Comparison of ENCODE assay signal across 15 cellular contexts in genomic region chr6:28139860-28140500, GRCh38. TPM values are rescaled to one million over a fixed set of nuclear protein-coding genes. Genes with fewer than 3 reads are reported as not detected.
DNase-seq lines count a peak whose midpoint lies in the region; ATAC-seq, FAIRE-seq and TF ChIP-seq lines count a peak whose summit lies in the region.
"Had no signal": no experiment of that assay in that cellular context is flagged by ENCODE, and none has a peak within 500 bp of the region (broad histone marks: within the 10 kb centered on the region; RNA-seq: fewer than 3 reads in every experiment).

No MANE protein-coding gene starts in this region.

- H2AFZ ChIP-seq in OCI-LY7 (ENCODE audit: low read length), result peak overlapping the region; percentile 79; the same call in 1 of the 2 replicates

- intact Hi-C loops in OCI-LY7 (cut with micrococcal nuclease; ENCODE audit: unreplicated experiment), result loop anchor here (2.0 to 10.0 kb wide), 4 partner anchors 259 to 1925 kb away; partner anchors contain the start of genes POLR1H, PPP1R11 and ZSCAN12
- intact Hi-C loops in esophagus squamous epithelium (cut with DNase I), result loop anchor here (10.0 kb wide), 1 partner anchor 215 kb away; no protein-coding TSS in a partner anchor

- FAIRE-seq in D721Med (lab: Jason Lieb, UNC), result no peak
- FAIRE-seq: islet of Langerhans had no signal

- CTCF ChIA-PET in activated CD4-positive, alpha-beta T cell treated with anti-CD3 and anti-CD28 coated beads, Interleukin-2, amount 10 ng/mL, durations not matched to agents 7 days and 5 days (lab: Charles Lee), result interaction anchor here (1.0 to 4.5 kb wide), 6 partner anchors 14 to 216 kb away, joined by 3 to 15 read pairs (median 3); partner anchors contain the start of genes ZSCAN16 and ZSCAN26
- CTCF ChIA-PET in OCI-LY7 (lab: Charles Lee; ENCODE audit: unreplicated experiment), result no interaction called here

- peaks cover 4% of the 10 kb centered on the region; the same call in 1 of the 2 replicates for H4K20me1 ChIP-seq in OCI-LY7 (ENCODE audit: insufficient read depth, low read length)

- WGBS in esophagus squamous epithelium, 2 donors, result 63 to 66% methylated on average over 7 of the region's 7 CpGs

- H3K27me3 Mint-ChIP-seq in activated CD4-positive, alpha-beta T cell treated with anti-CD3 and anti-CD28 coated beads, Interleukin-2, amount 10 ng/mL, durations not matched to agents 7 days and 5 days, result no peaks in the 10 kb centered on the region
- no peaks in the 10 kb centered on the region for H3K27me3 Mint-ChIP-seq in osteocyte (ENCODE audit: unreplicated experiment)

- H3K36me3 Mint-ChIP-seq in activated CD4-positive, alpha-beta T cell treated with anti-CD3 and anti-CD28 coated beads, Interleukin-2, amount 10 ng/mL, durations not matched to agents 7 days and 5 days (ENCODE audit: low read depth), result peaks cover 15% of the 10 kb centered on the region
- peaks cover 7% of the 10 kb centered on the region for H3K36me3 Mint-ChIP-seq in osteocyte (ENCODE audit: unreplicated experiment)

- H3K4me2 ChIP-seq in OCI-LY7 (ENCODE audit: low read length), result peak overlapping the region; percentile 77

- H3K9me3 ChIP-seq in OCI-LY7 (ENCODE audit: low read length) (no peaks in the 10 kb centered on the region), esophagus squamous epithelium (no peaks in the 10 kb centered on the region)
- H3K9me3 ChIP-seq in effector memory CD4-positive, alpha-beta T cell (ENCODE audit: control insufficient read depth, low read length), result no peaks in the 10 kb centered on the region

- no peaks in the 10 kb centered on the region for H3K27me3 ChIP-seq in effector memory CD4-positive, alpha-beta T cell (replicated peaks; ENCODE audit: control insufficient read depth, insufficient read depth, low read length, poor library complexity, severe bottlenecking)
- H3K27me3 ChIP-seq in esophagus squamous epithelium, result no peaks in the 10 kb centered on the region

- peak overlapping the region; percentile 7 for H3K4me3 ChIP-seq in OCI-LY7 (ENCODE audit: low read depth, low read length, poor library complexity, severe bottlenecking)
- peak overlapping the region; percentile 29 for H3K4me3 ChIP-seq in effector memory CD4-positive, alpha-beta T cell (ENCODE audit: insufficient read depth, low read depth, low read length, poor library complexity, severe bottlenecking)
- peak overlapping the region in 1 of 4 donors; percentile 43 for H3K4me3 ChIP-seq in esophagus squamous epithelium

- H3K9me3 Mint-ChIP-seq in activated CD4-positive, alpha-beta T cell treated with anti-CD3 and anti-CD28 coated beads, Interleukin-2, amount 10 ng/mL, durations not matched to agents 7 days and 5 days, result no peaks in the 10 kb centered on the region
- no peaks in the 10 kb centered on the region for H3K9me3 Mint-ChIP-seq in osteocyte (ENCODE audit: unreplicated experiment)

- POLR2A ChIA-PET in activated CD4-positive, alpha-beta T cell treated with anti-CD3 and anti-CD28 coated beads, Interleukin-2, amount 10 ng/mL, durations not matched to agents 7 days and 5 days (lab: Charles Lee), result interaction anchor here (0.7 kb wide), 1 partner anchor 246 kb away, joined by 3 read pairs; no protein-coding TSS in a partner anchor
- POLR2A ChIA-PET in OCI-LY7 (lab: Charles Lee), result interaction anchor here (0.7 to 8.6 kb wide), 5 partner anchors 11 to 317 kb away, joined by 3 to 64 read pairs (median 14); partner anchors contain the start of genes ZKSCAN4 and ZSCAN16

- peaks cover 10% of the 10 kb centered on the region for H3K36me3 ChIP-seq in OCI-LY7 (ENCODE audit: insufficient read depth, low read length)
- H3K36me3 ChIP-seq in effector memory CD4-positive, alpha-beta T cell (ENCODE audit: control insufficient read depth, insufficient read depth, low read length), result no peaks in the 10 kb centered on the region
- peaks cover 0 to 8% (median 0%) of the 10 kb centered on the region in 3 donors for H3K36me3 ChIP-seq in esophagus squamous epithelium

- peak overlapping the region; percentile 92 for H3K27ac Mint-ChIP-seq in activated CD4-positive, alpha-beta T cell treated with anti-CD3 and anti-CD28 coated beads, Interleukin-2, amount 10 ng/mL, durations not matched to agents 7 days and 5 days
- H3K27ac Mint-ChIP-seq in osteocyte (ENCODE audit: unreplicated experiment), result no peak overlapping the region

- TF ChIP-seq CTCF in OCI-LY7 (conservative IDR thresholded peaks at IDR 0.05; ENCODE audit: low read length) (no peak), osteocyte (IDR thresholded peaks at IDR 0.05) (no peak), D721Med (IDR thresholded peaks at IDR 0.05; ENCODE audit: insufficient read depth, missing control alignments) (no peak), esophagus squamous epithelium (IDR thresholded peaks at IDR 0.05) (no peak)

- DNase-seq in activated CD4-positive, alpha-beta T cell treated with anti-CD3 and anti-CD28 coated beads, Interleukin-2, amount 10 ng/mL, durations not matched to agents 7 days and 5 days, result peak; percentile 20
- DNase-seq in activated CD4-positive, alpha-beta T cell treated with anti-CD3 and anti-CD28 coated beads for 48 hours, result no peak
- no peak for DNase-seq in OCI-LY7 (ENCODE audit: low spot score)
- no peak for DNase-seq in effector memory CD4-positive, alpha-beta T cell
- no peak for DNase-seq in osteocyte (ENCODE audit: extremely low spot score, unreplicated experiment)
- no peak for DNase-seq in D721Med (ENCODE audit: insufficient read length, low spot score)
- DNase-seq in esophagus squamous epithelium (lab: John Stamatoyannopoulos, UW), result no peak
- DNase-seq: ACHN; activated CD8-positive, alpha-beta memory T cell treated with anti-CD3 and anti-CD28 coated beads for 24 hours; EL; NCI-H1417 treated with DMSO at 0.1 percent for 48 hours; stimulated activated CD4-positive, alpha-beta T cell treated with anti-CD3 and anti-CD28 coated beads, Interleukin-4, amount 100 ng/mL, for 4 hours; SW 1271 had no signal

- TF ChIP-seq POLR2A in esophagus squamous epithelium (IDR thresholded peaks at IDR 0.05), result no peak

- BruUV-seq in OCI-LY7 (replicated peaks; lab: Mats Ljungman, UMichigan), result no TSS peak

- H3K4me1 ChIP-seq in OCI-LY7 (ENCODE audit: insufficient read depth, low read length, poor library complexity, severe bottlenecking) (peaks cover 49% of the 10 kb centered on the region), esophagus squamous epithelium (peaks cover 6 to 61% (median 36%) of the 10 kb centered on the region in 3 donors)
- peaks cover 23% of the 10 kb centered on the region for H3K4me1 ChIP-seq in effector memory CD4-positive, alpha-beta T cell (ENCODE audit: control insufficient read depth, insufficient read depth, low read length, poor library complexity, severe bottlenecking)

- H3K9me2 ChIP-seq in OCI-LY7 (ENCODE audit: insufficient read depth, low read length), result no peaks in the 10 kb centered on the region

- ATAC-seq in GM21825 (IDR thresholded peaks at IDR 0.05; ENCODE audit: unreplicated experiment), result no peak

- H3K79me2 ChIP-seq in OCI-LY7 (ENCODE audit: insufficient read depth, low read depth, low read length), result peaks cover 44% of the 10 kb centered on the region

- H3K27ac ChIP-seq in OCI-LY7 (ENCODE audit: low read depth, low read length, poor library complexity, severe bottlenecking) (no peak overlapping the region), esophagus squamous epithelium (no peak overlapping the region)
- peak overlapping the region; percentile 8 for H3K27ac ChIP-seq in effector memory CD4-positive, alpha-beta T cell (ENCODE audit: insufficient read depth, low read length, poor library complexity, severe bottlenecking)

- H3K4me3 Mint-ChIP-seq in activated CD4-positive, alpha-beta T cell treated with anti-CD3 and anti-CD28 coated beads, Interleukin-2, amount 10 ng/mL, durations not matched to agents 7 days and 5 days, result peak overlapping the region; percentile 98
- H3K4me3 Mint-ChIP-seq in osteocyte (ENCODE audit: unreplicated experiment), result peak overlapping the region; percentile 19

- peaks cover 71% of the 10 kb centered on the region for H3K4me1 Mint-ChIP-seq in activated CD4-positive, alpha-beta T cell treated with anti-CD3 and anti-CD28 coated beads, Interleukin-2, amount 10 ng/mL, durations not matched to agents 7 days and 5 days
- H3K4me1 Mint-ChIP-seq in osteocyte (ENCODE audit: unreplicated experiment), result peaks cover 44% of the 10 kb centered on the region

RNA-seq across cellular contexts. Expression of gene ZKSCAN8, which starts 1.7 kb away (rescaled TPM):
- 10 to 100 TPM; 18.6 to 22.2 TPM for total RNA-seq in activated CD4-positive, alpha-beta T cell treated with anti-CD3 and anti-CD28 coated beads, Interleukin-2, amount 10 ng/mL, durations not matched to agents 7 days and 5 days
- 16.6 and 20.7 TPM in 2 replicates for total RNA-seq in OCI-LY7 (2014; rRNA removed; shearing (Covaris generic))
- total RNA-seq in OCI-LY7 (2022) (22.3 and 25.1 TPM in 2 replicates), osteocyte (34.7 and 36.3 TPM in 2 replicates), esophagus squamous epithelium (10 to 100 TPM in 1 of 4 donors, 1 to 10 TPM in 3; 2.2 to 17.5 (median 5.9) TPM)

RNA-seq across cellular contexts. Expression of gene ZSCAN16, which starts 15.6 kb away (rescaled TPM):
- 1 to 10 TPM; 3.2 to 5.5 TPM for total RNA-seq in activated CD4-positive, alpha-beta T cell treated with anti-CD3 and anti-CD28 coated beads, Interleukin-2, amount 10 ng/mL, durations not matched to agents 7 days and 5 days
- total RNA-seq in OCI-LY7 (2014; rRNA removed; shearing (Covaris generic)), result 8.6 and 10.8 TPM in 2 replicates
- total RNA-seq in OCI-LY7 (2022) (7.6 and 8.4 TPM in 2 replicates), osteocyte (4.8 and 5.1 TPM in 2 replicates), esophagus squamous epithelium (1 to 10 TPM; 2.8 to 4.4 (median 3.6) TPM)

RNA-seq across cellular contexts. Expression of gene ZNF165, which starts 59.6 kb away (rescaled TPM):
- under 1 TPM; 0.54 to 0.77 TPM for total RNA-seq in activated CD4-positive, alpha-beta T cell treated with anti-CD3 and anti-CD28 coated beads, Interleukin-2, amount 10 ng/mL, durations not matched to agents 7 days and 5 days
- 2.6 and 4.9 TPM in 2 replicates for total RNA-seq in OCI-LY7 (2014; rRNA removed; shearing (Covaris generic))
- total RNA-seq in OCI-LY7 (2022) (3.1 and 3.2 TPM in 2 replicates), osteocyte (0.32 and 0.78 TPM in 2 replicates), esophagus squamous epithelium (1 to 10 TPM; 1.7 to 6.9 (median 2.2) TPM)
